In the genomic region with DNA sequence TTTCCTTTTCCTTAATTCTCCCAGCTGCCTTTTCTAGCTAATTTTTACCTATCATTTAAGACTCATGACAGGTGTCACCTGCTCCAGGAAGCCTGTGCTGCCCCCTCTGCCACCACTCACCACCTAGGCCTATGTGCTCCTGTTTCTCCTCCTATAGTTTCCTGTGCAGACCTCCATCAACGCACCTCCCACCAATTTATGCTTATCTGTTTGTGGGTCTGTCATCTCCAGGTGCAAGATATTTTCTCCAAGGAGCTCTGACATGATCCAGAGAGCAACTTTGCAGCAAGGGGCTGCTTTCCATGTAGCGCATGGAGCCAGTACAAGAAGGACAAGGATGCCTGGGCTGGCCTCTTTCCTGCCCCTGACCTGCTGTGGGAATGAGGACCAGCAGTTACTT, we compare ENCODE assay signal across 24 cellular contexts.
"Had no signal": no experiment of that assay in that cellular context is flagged by ENCODE, and none has a peak within 500 bp of the region (broad histone marks: within the 10 kb centered on the region; RNA-seq: fewer than 3 reads in every experiment).

No MANE protein-coding gene starts in this region.

- H3K4me3 Mint-ChIP-seq: stimulated activated effector memory CD8-positive, alpha-beta T cell treated with anti-CD3 and anti-CD28 coated beads, Interleukin-12 subunit alpha, Interleukin-12 subunit beta, amount 100 ng/mL, for 72 hours; stimulated activated memory B cell treated with anti-CD40 and anti-IgM and Interleukin-4, amounts not matched to agents 10 μg/mL and 1 μg/mL and 100 μg/mL, for 72 hours; stimulated activated naive B cell treated with anti-CD40 and anti-IgM and Interleukin-4, amounts not matched to agents 10 μg/mL and 1 μg/mL and 100 μg/mL, for 72 hours; stimulated activated naive CD8-positive, alpha-beta T cell treated with anti-CD3 and anti-CD28 coated beads, Interleukin-15, amount 100 ng/mL, for 72 hours; stimulated activated naive CD8-positive, alpha-beta T cell treated with anti-CD3 and anti-CD28 coated beads, Interleukin-15, Interleukin-2, amounts not matched to agents 100 ng/mL and 50 ng/mL, for 24 hours; type B pancreatic cell had no signal

- H3K27me3 Mint-ChIP-seq: stimulated activated memory B cell treated with anti-CD40 and anti-IgM and Interleukin-4, amounts not matched to agents 10 μg/mL and 1 μg/mL and 100 μg/mL, for 72 hours; stimulated activated naive B cell treated with anti-CD40 and anti-IgM and Interleukin-4, amounts not matched to agents 10 μg/mL and 1 μg/mL and 100 μg/mL, for 72 hours; stimulated activated naive CD8-positive, alpha-beta T cell treated with anti-CD3 and anti-CD28 coated beads, Interleukin-15, amount 100 ng/mL, for 72 hours; stimulated activated naive CD8-positive, alpha-beta T cell treated with anti-CD3 and anti-CD28 coated beads, Interleukin-15, Interleukin-2, amounts not matched to agents 100 ng/mL and 50 ng/mL, for 24 hours; type B pancreatic cell had no signal

- H3K27ac Mint-ChIP-seq: stimulated activated effector memory CD8-positive, alpha-beta T cell treated with anti-CD3 and anti-CD28 coated beads, Interleukin-12 subunit alpha, Interleukin-12 subunit beta, amount 100 ng/mL, for 72 hours; stimulated activated memory B cell treated with anti-CD40 and anti-IgM and Interleukin-4, amounts not matched to agents 10 μg/mL and 1 μg/mL and 100 μg/mL, for 72 hours; stimulated activated naive B cell treated with anti-CD40 and anti-IgM and Interleukin-4, amounts not matched to agents 10 μg/mL and 1 μg/mL and 100 μg/mL, for 72 hours; stimulated activated naive CD8-positive, alpha-beta T cell treated with anti-CD3 and anti-CD28 coated beads, Interleukin-15, amount 100 ng/mL, for 72 hours; stimulated activated naive CD8-positive, alpha-beta T cell treated with anti-CD3 and anti-CD28 coated beads, Interleukin-15, Interleukin-2, amounts not matched to agents 100 ng/mL and 50 ng/mL, for 24 hours; type B pancreatic cell had no signal

- ATAC-seq: stimulated activated effector memory CD8-positive, alpha-beta T cell treated with anti-CD3 and anti-CD28 coated beads, Interleukin-12 subunit alpha, Interleukin-12 subunit beta, amount 100 ng/mL, for 72 hours; stimulated activated memory B cell treated with anti-CD40 and anti-IgM and Interleukin-4, amounts not matched to agents 10 μg/mL and 1 μg/mL and 100 μg/mL, for 72 hours; stimulated activated naive B cell treated with anti-CD40 and anti-IgM and Interleukin-4, amounts not matched to agents 10 μg/mL and 1 μg/mL and 100 μg/mL, for 72 hours; stimulated activated naive CD8-positive, alpha-beta T cell treated with anti-CD3 and anti-CD28 coated beads, Interleukin-15, amount 100 ng/mL, for 72 hours; stimulated activated naive CD8-positive, alpha-beta T cell treated with anti-CD3 and anti-CD28 coated beads, Interleukin-15, Interleukin-2, amounts not matched to agents 100 U/mL and 50 U/mL, for 24 hours; upper lobe of right lung had no signal

- H3K36me3 Mint-ChIP-seq: stimulated activated effector memory CD8-positive, alpha-beta T cell treated with anti-CD3 and anti-CD28 coated beads, Interleukin-12 subunit alpha, Interleukin-12 subunit beta, amount 100 ng/mL, for 72 hours; type B pancreatic cell had no signal

- H3K9me3 Mint-ChIP-seq: stimulated activated effector memory CD8-positive, alpha-beta T cell treated with anti-CD3 and anti-CD28 coated beads, Interleukin-12 subunit alpha, Interleukin-12 subunit beta, amount 100 ng/mL, for 72 hours; stimulated activated naive CD8-positive, alpha-beta T cell treated with anti-CD3 and anti-CD28 coated beads, Interleukin-15, Interleukin-2, amounts not matched to agents 100 ng/mL and 50 ng/mL, for 24 hours; type B pancreatic cell had no signal

- DNase-seq: stimulated activated CD4-positive, alpha-beta T cell treated with anti-CD3 and anti-CD28 coated beads, Interleukin-2, amount 100 ng/mL, for 48 hours; stimulated activated CD4-positive, alpha-beta T cell treated with anti-CD3 and anti-CD28 coated beads, Interleukin-4, amount 100 ng/mL, for 1 hour; stimulated activated CD4-positive, alpha-beta T cell treated with anti-CD3 and anti-CD28 coated beads, Interleukin-4, amount 100 ng/mL, for 24 hours; stimulated activated CD4-positive, alpha-beta T cell treated with anti-CD3 and anti-CD28 coated beads, Interleukin-4, amount 100 ng/mL, for 4 hours; stimulated activated CD8-positive, alpha-beta memory T cell treated with anti-CD3 and anti-CD28 coated beads, Interleukin-4, amount 100 ng/mL, for 48 hours; stimulated activated naive B cell treated with anti-CD40 and anti-IgM and Interleukin-4, amounts not matched to agents 10 μg/mL and 1 μg/mL and 100 μg/mL, for 72 hours; stimulated activated naive CD4-positive, alpha-beta T cell; stimulated activated naive CD4-positive, alpha-beta T cell treated with Interleukin-2 at 50 U/mL for 16 hours; stimulated activated naive CD8-positive, alpha-beta T cell treated with anti-CD3 and anti-CD28 coated beads, Interleukin-15, amount 100 ng/mL, for 72 hours; stimulated activated naive CD8-positive, alpha-beta T cell treated with anti-CD3 and anti-CD28 coated beads, Interleukin-15, Interleukin-2, amounts not matched to agents 100 U/mL and 50 U/mL, for 24 hours; stomach; substantia nigra; testis; thyroid gland; tibial artery; transverse colon; trophoblast cell; upper lobe of left lung; upper lobe of right lung; uterus had no signal
